In genomic region chr22:17121235-17122195, GRCh38 we compare ENCODE assay signal across 8 cellular contexts. TPM values are rescaled to one million over a fixed set of nuclear protein-coding genes. Genes with fewer than 3 reads are reported as not detected.
DNase-seq lines count a peak whose midpoint lies in the region; ATAC-seq, FAIRE-seq and TF ChIP-seq lines count a peak whose summit lies in the region.

Gene TMEM121B, minus strand, starts transcription at chr22:17121360. Its CDS starts 233 bp downstream, at chr22:17121127.

- TF ChIP-seq RAD21 in K562 (CRISPR knock-in tag; conservative IDR thresholded peaks at IDR 0.05 in 1 of 2, IDR thresholded peaks at IDR 0.05 in 1 of 2): no peak

- H3K9me1 ChIP-seq in K562 (ENCODE audit: control insufficient read depth, insufficient read depth, low read length): no peaks in the 10 kb centered on the region

- H2AFZ ChIP-seq in K562 (ENCODE audit: low read depth, low read length): no peak within 1 kb of the TSS

- H3K9ac ChIP-seq in K562 (ENCODE audit: insufficient read depth in 1 of 2, low read depth in 2 of 2, low read length in 2 of 2): no peak within 1 kb of the TSS
- H3K9ac ChIP-seq in iPS-18a (ENCODE audit: low read length): peak within 1 kb of the TSS; percentile 45

- H3K9me3 ChIP-seq in K562 (replicated peaks; ENCODE audit: control insufficient read depth, insufficient read depth, low read depth, low read length): no peaks in the 10 kb centered on the region
- no peaks in the 10 kb centered on the region for H3K9me3 ChIP-seq in iPS-18a (ENCODE audit: control insufficient read depth, low read depth, low read length)

- POLR2A ChIA-PET in K562 (lab: Yijun Ruan, JAX): interaction anchor here (0.6 kb wide), 1 partner anchor 42 kb away, joined by 3 read pairs; no protein-coding TSS in a partner anchor

- H3K4me1 ChIP-seq in K562 (replicated peaks in 1 of 2; ENCODE audit: control insufficient read depth in 2 of 2, insufficient read depth in 2 of 2, low read length in 2 of 2) (peaks cover 0 to 25% of the 10 kb centered on the region in 2 experiments; a peak in 2 of 5 replicates), iPS-18a (ENCODE audit: control insufficient read depth, low read depth, low read length) (peaks cover 19% of the 10 kb centered on the region)

- FAIRE-seq in K562 (lab: Jason Lieb, UNC): no peak

- peak in 11 of 14 donors; percentile 18 to 89 (median 47) for DNase-seq in C1 segment of cervical spinal cord (lab: John Stamatoyannopoulos, UW)
- DNase-seq in HT1080 (ENCODE audit: low read depth): peak; percentile 17
- peak; percentile 24 to 58 for DNase-seq in NOMO-1 (lab: John Stamatoyannopoulos, UW; ENCODE audit: unreplicated experiment in 2 of 2)
- peak; percentile 41 to 81 (median 61) for DNase-seq in K562 (ENCODE audit: extremely low read depth in 1 of 4, low spot score in 3 of 4)
- peak; percentile 79 for DNase-seq in sciatic nerve (ENCODE audit: low spot score)
- DNase-seq in activated gamma-delta T cell (lab: John Stamatoyannopoulos, UW): no peak
- DNase-seq in SW 1271 (lab: John Stamatoyannopoulos, UW): no peak

- H3K36me3 ChIP-seq in K562 (ENCODE audit: control insufficient read depth, insufficient read depth, low read length) (no peaks in the 10 kb centered on the region), iPS-18a (ENCODE audit: control insufficient read depth, low read depth, low read length) (no peaks in the 10 kb centered on the region)

- no peaks in the 10 kb centered on the region for H3K79me2 ChIP-seq in K562 (ENCODE audit: control insufficient read depth, insufficient read depth, low read length)

- TF ChIP-seq EP300 in K562 (IDR thresholded peaks at IDR 0.05; ENCODE audit: low read length): no peak

- H3K4me3 ChIP-seq in K562 (peak within 1 kb of the TSS; percentile 26), iPS-18a (ENCODE audit: low read length) (peak within 1 kb of the TSS; percentile 61)

- no peak for TF ChIP-seq POLR2A in K562 (conservative IDR thresholded peaks at IDR 0.05)

- BruUV-seq in K562 (replicated peaks; lab: Mats Ljungman, UMichigan): no TSS peak

- in situ Hi-C loops in K562 (cut with MboI): no loop called here

- CTCF ChIA-PET in K562 (lab: Yijun Ruan, JAX; ENCODE audit: low intra/inter-chr PET ratio): no interaction called here

- ATAC-seq in K562 (peak; percentile 49), sciatic nerve (peak; percentile 73)

- H3K27ac ChIP-seq in K562 (ENCODE audit: extremely low read depth, low read depth, low read length) (no peak within 1 kb of the TSS), iPS-18a (ENCODE audit: low read length) (no peak within 1 kb of the TSS)

- H3K4me2 ChIP-seq in K562 (ENCODE audit: insufficient read depth, low read length): no peak within 1 kb of the TSS

- H4K20me1 ChIP-seq in K562 (replicated peaks; ENCODE audit: control insufficient read depth, insufficient read depth, low read length): peaks cover 13% of the 10 kb centered on the region

- WGBS in K562 (ENCODE audit: insufficient coverage, low coverage, missing lambda C conversion rate): 25% methylated on average over 36 of the region's 69 CpGs

- no peak for TF ChIP-seq CTCF in K562 (IDR thresholded peaks at IDR 0.05 in 2 of 3, conservative IDR thresholded peaks at IDR 0.05 in 1 of 3; ENCODE audit: insufficient read depth in 2 of 3, low read depth in 1 of 3, low read length in 3 of 3)

- H3K27me3 ChIP-seq in K562 (ENCODE audit: control insufficient read depth in 2 of 2, insufficient read depth in 2 of 2, low read length in 2 of 2) (peaks cover 29 to 62% of the 10 kb centered on the region in 2 experiments), iPS-18a (ENCODE audit: control insufficient read depth, insufficient read depth, low read length) (peaks cover 24% of the 10 kb centered on the region)

- intact Hi-C loops in K562 (cut with micrococcal nuclease): loop anchor here (5.0 kb wide), 1 partner anchor 51 kb away; no protein-coding TSS in a partner anchor
- intact Hi-C loops in sciatic nerve (cut with DNase I): no loop called here

TF ChIP-seq in K562, 482 proteins besides CTCF, POLR2A, EP300 and RAD21 (continues in another document):
- no peak for TF ChIP-seq SREBF2 (CRISPR knock-in tag; IDR thresholded peaks at IDR 0.05)
- TF ChIP-seq NEUROD1 (IDR thresholded peaks at IDR 0.05; ENCODE audit: borderline replicate concordance, low read depth, low read length, partially characterized antibody): peak; percentile 49
- no peak for TF ChIP-seq ZNF239 (CRISPR knock-in tag; IDR thresholded peaks at IDR 0.05)
- TF ChIP-seq CHD1 (IDR thresholded peaks at IDR 0.05; ENCODE audit: low read length): no peak
- no peak for TF ChIP-seq TCF3 (CRISPR knock-in tag; IDR thresholded peaks at IDR 0.05)
- TF ChIP-seq ZBTB12 (CRISPR knock-in tag; IDR thresholded peaks at IDR 0.05): no peak
- TF ChIP-seq TSHZ1 (CRISPR knock-in tag; IDR thresholded peaks at IDR 0.05): no peak
- peak; percentile 60; the same call in 1 of the 2 replicates for TF ChIP-seq HINFP (tag; conservative IDR thresholded peaks at IDR 0.05; ENCODE audit: low read depth)
- no peak for TF ChIP-seq ZNF146 (CRISPR knock-in tag; IDR thresholded peaks at IDR 0.05; ENCODE audit: unreplicated experiment)
- no peak for TF ChIP-seq NFYB (IDR thresholded peaks at IDR 0.05; ENCODE audit: extremely low read depth, insufficient read length)
- TF ChIP-seq CBFB (CRISPR knock-in tag; IDR thresholded peaks at IDR 0.05): no peak

RNA-seq across cellular contexts. Expression of gene TMEM121B, which starts in this region (rescaled TPM):
- 0.10 TPM in 1 of 2 replicates, not detected in the other for total RNA-seq in HT1080 (2014; rRNA removed; shearing (Covaris generic))
- 0.10 and 0.19 TPM in 2 replicates for polyA plus RNA-seq in HT1080 (2015; cell fraction: cytosol; rRNA removed)
- polyA plus RNA-seq in HT1080 (2015; cell fraction: nucleus; rRNA removed): 0.28 and 0.53 TPM in 2 replicates
- total RNA-seq in K562 (2011; cell fraction: chromatin; rRNA removed; ENCODE audit: low replicate concordance): 0.09 TPM in 1 of 2 replicates, not detected in the other
- total RNA-seq in K562 (2011; cell fraction: nucleolus; rRNA removed): under 0.01 TPM in 1 of 2 replicates, not detected in the other
- 0.38 TPM in 1 of 2 replicates, not detected in the other for total RNA-seq in K562 (2011; cell fraction: nucleoplasm; rRNA removed)
- total RNA-seq in K562 (2014; rRNA removed) (0.04 TPM in 1 of 2 replicates, not detected in the other), K562 (2014; rRNA removed; fragmentation: Illumina TruSeq; extraction: Trizol) (0.03 TPM in 1 of 2 replicates, not detected in the other), K562 (2015; rRNA removed; fragmentation: Illumina TruSeq; extraction: Trizol) (not detected in 2 replicates), K562 (2021) (0.07 TPM in 2 replicates), sciatic nerve (0.94 TPM)
- polyA plus RNA-seq in K562 (2011; rRNA removed) (not detected in 2 replicates), K562 (2014; fragmentation: Illumina TruSeq; extraction: Trizol) (0.03 TPM in 1 of 2 replicates, not detected in the other), K562 (2014; fragmentation: Nextera tagmentation; extraction: Ambion mirVana) (under 1 TPM in 1 of 2 experiments, not detected in 1; 0.03 TPM), K562 (2014; rRNA removed) (not detected in 2 replicates)
- not detected in 2 replicates for polyA plus RNA-seq in K562 (2011; cell fraction: cytosol; rRNA removed)
- polyA plus RNA-seq in K562 (2011; cell fraction: nucleus; rRNA removed): 0.03 TPM in 2 replicates
- polyA plus RNA-seq in K562 (2012): 0.04 TPM in 1 of 2 replicates, not detected in the other
- polyA minus RNA-seq in K562 (2011; rRNA and poly(A)+ RNA removed): not detected in 2 replicates
- not detected in 2 replicates for polyA minus RNA-seq in K562 (2011; cell fraction: cytosol; rRNA and poly(A)+ RNA removed)
- polyA minus RNA-seq in K562 (2011; cell fraction: nucleus; rRNA and poly(A)+ RNA removed): not detected in 2 replicates

Comparison
In these comparisons a context has a peak if more than half of its experiments do, and no peak if none do; other contexts are left out.
1. Peak in DNase-seq in HT1080; RNA of the gene not detected or under 1 TPM.
2. Peak in DNase-seq, ATAC-seq and H3K4me3 ChIP-seq in K562; RNA of the gene not detected or under 1 TPM.
3. Peak in DNase-seq and ATAC-seq in sciatic nerve; RNA of the gene not detected or under 1 TPM.
4. DNase-seq: peak in C1 segment of cervical spinal cord (11 of 14) and NOMO-1 (2 of 2); none in activated gamma-delta T cell (single experiment) and SW 1271 (0 of 2).